25 cellular contexts compared by ENCODE assay signal in the genomic region with DNA sequence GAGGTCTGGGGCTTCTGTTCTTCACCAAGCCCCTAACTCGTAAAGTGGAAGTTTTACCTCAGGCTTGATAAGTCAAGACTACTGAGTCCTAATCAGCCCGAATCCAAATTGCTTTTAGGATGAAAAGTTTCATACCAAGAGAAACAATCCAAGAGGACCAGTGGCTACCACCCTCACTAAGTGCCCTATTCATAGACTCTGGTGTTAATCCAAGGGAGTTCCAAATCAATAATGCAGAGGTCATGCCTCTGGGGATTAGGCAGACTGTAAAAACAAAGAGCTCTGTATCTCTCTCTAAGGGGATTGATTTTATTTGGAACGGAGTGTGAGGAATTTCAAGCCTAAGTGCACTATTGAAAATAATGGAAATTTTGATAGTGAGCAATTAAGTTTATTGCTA.
"Had no signal": no experiment of that assay in that cellular context is flagged by ENCODE, and none has a peak within 500 bp of the region (broad histone marks: within the 10 kb centered on the region; RNA-seq: fewer than 3 reads in every experiment).

No MANE protein-coding gene starts in this region.

- H3K27me3 Mint-ChIP-seq: naive thymus-derived CD4-positive, alpha-beta T cell; stimulated activated naive CD8-positive, alpha-beta T cell treated with anti-CD3 and anti-CD28 coated beads, Interleukin-15, amount 100 ng/mL, for 72 hours had no signal

- H3K27me3 ChIP-seq: esophagus squamous epithelium, left lung, neutrophil, pancreas, right lobe of liver, suprapubic skin, vagina had no signal

- H3K4me3 ChIP-seq: esophagus squamous epithelium, left lung, pancreas, right lobe of liver, suprapubic skin, vagina had no signal

- H3K4me1 ChIP-seq: esophagus squamous epithelium, left lung, pancreas, right lobe of liver, suprapubic skin, vagina had no signal

- H3K27ac Mint-ChIP-seq: naive thymus-derived CD4-positive, alpha-beta T cell; nephron progenitor cell; stimulated activated naive CD8-positive, alpha-beta T cell treated with anti-CD3 and anti-CD28 coated beads, Interleukin-15, amount 100 ng/mL, for 72 hours had no signal

- H3K36me3 ChIP-seq: esophagus squamous epithelium, left lung, neutrophil, pancreas, right lobe of liver, suprapubic skin, vagina had no signal

- H3K4me3 Mint-ChIP-seq: naive thymus-derived CD4-positive, alpha-beta T cell; nephron progenitor cell; stimulated activated naive CD8-positive, alpha-beta T cell treated with anti-CD3 and anti-CD28 coated beads, Interleukin-15, amount 100 ng/mL, for 72 hours had no signal

- H3K27ac ChIP-seq: esophagus squamous epithelium, left lung, neutrophil, pancreas, right lobe of liver, suprapubic skin, vagina had no signal

- H3K9me3 ChIP-seq: esophagus squamous epithelium, left lung, neutrophil, pancreas, right lobe of liver, suprapubic skin, vagina had no signal

- DNase-seq: cortex of kidney; effector CD8-positive, alpha-beta T cell; erythroblast; esophagus squamous epithelium; head of caudate nucleus; hippocampal formation; left cardiac atrium; left lung; mesenchymal stem cell; midbrain; naive thymus-derived CD4-positive, alpha-beta T cell; nephron progenitor cell; pancreas; retina; right lobe of liver; small intestine; stimulated activated CD4-positive, alpha-beta T cell treated with anti-CD3 and anti-CD28 coated beads, Interleukin-1b, Interleukin-23, amount 100 ng/mL, for 48 hours; stimulated activated CD4-positive, alpha-beta T cell treated with anti-CD3 and anti-CD28 coated beads, Interleukin-4, amount 100 ng/mL, for 1 hour; stimulated activated CD8-positive, alpha-beta memory T cell treated with anti-CD3 and anti-CD28 coated beads, Interleukin-4, amount 100 ng/mL, for 48 hours; stimulated activated naive CD4-positive, alpha-beta T cell; stimulated activated naive CD8-positive, alpha-beta T cell treated with anti-CD3 and anti-CD28 coated beads, Interleukin-15, amount 100 ng/mL, for 72 hours; trophoblast cell had no signal
